Comparison of ENCODE assay signal across 11 cellular contexts in genomic region chr3:153051427-153052095, GRCh38.
DNase-seq lines count a peak whose midpoint lies in the region; ATAC-seq, FAIRE-seq and TF ChIP-seq lines count a peak whose summit lies in the region.
"Had no signal": no experiment of that assay in that cellular context is flagged by ENCODE, and none has a peak within 500 bp of the region (broad histone marks: within the 10 kb centered on the region; RNA-seq: fewer than 3 reads in every experiment).

No MANE protein-coding gene starts in this region.

- no peaks in the 10 kb centered on the region for H3K36me3 ChIP-seq in KMS-11 (ENCODE audit: insufficient read depth)
- H3K36me3 ChIP-seq in K562 (ENCODE audit: control insufficient read depth, insufficient read depth, low read length) = no peaks in the 10 kb centered on the region; the same call in 2 of the 3 replicates
- no peaks in the 10 kb centered on the region for H3K36me3 ChIP-seq in HepG2 (replicated peaks in 1 of 2; ENCODE audit: control insufficient read depth in 1 of 2, insufficient read depth in 2 of 2, low read length in 2 of 2)
- H3K36me3 ChIP-seq: BLaER1 had no signal

- no peaks in the 10 kb centered on the region for H4K20me1 ChIP-seq in KMS-11 (ENCODE audit: insufficient read depth)
- no peaks in the 10 kb centered on the region for H4K20me1 ChIP-seq in K562 (replicated peaks; ENCODE audit: control insufficient read depth, insufficient read depth, low read length)
- H4K20me1 ChIP-seq in HepG2 (ENCODE audit: insufficient read depth, low read length) = no peaks in the 10 kb centered on the region
- H4K20me1 ChIP-seq: BLaER1 had no signal

- peak overlapping the region; percentile 88 for H2AFZ ChIP-seq in KMS-11 (ENCODE audit: low read depth)
- peak overlapping the region; percentile 91 for H2AFZ ChIP-seq in K562 (ENCODE audit: low read depth, low read length)
- H2AFZ ChIP-seq in HepG2 (ENCODE audit: low read length) = no peak overlapping the region

- H3K4me1 ChIP-seq in A549 (peaks cover 21% of the 10 kb centered on the region), KMS-11 (ENCODE audit: low read depth, poor library complexity, severe bottlenecking) (peaks cover 56% of the 10 kb centered on the region), K562 (replicated peaks in 1 of 2; ENCODE audit: control insufficient read depth in 2 of 2, insufficient read depth in 2 of 2, low read length in 2 of 2) (peaks cover 10 to 26% of the 10 kb centered on the region in 2 experiments; a peak in 4 of 5 replicates), HepG2 (ENCODE audit: insufficient read depth, low read length) (no peaks in the 10 kb centered on the region)
- H3K4me1 ChIP-seq: BLaER1 had no signal

- TF ChIP-seq CTCF in A549 (IDR thresholded peaks at IDR 0.05) (no peak), KMS-11 (conservative IDR thresholded peaks at IDR 0.05; ENCODE audit: low read depth, low read length) (no peak), K562 (IDR thresholded peaks at IDR 0.05 in 2 of 3, conservative IDR thresholded peaks at IDR 0.05 in 1 of 3; ENCODE audit: insufficient read depth in 2 of 3, low read depth in 1 of 3, low read length in 3 of 3) (no peak), HepG2 (CRISPR knock-in tag; IDR thresholded peaks at IDR 0.05) (no peak)

- no peak for TF ChIP-seq RAD21 in A549 (conservative IDR thresholded peaks at IDR 0.05 in 1 of 2, IDR thresholded peaks at IDR 0.05 in 1 of 2)
- TF ChIP-seq RAD21 in K562 (CRISPR knock-in tag; conservative IDR thresholded peaks at IDR 0.05 in 1 of 2, IDR thresholded peaks at IDR 0.05 in 1 of 2) = 0 out of 4 replicates have a peak, but pooled peaks of 1 of the 2 experiments have one; percentile 1
- no peak for TF ChIP-seq RAD21 in HepG2 (CRISPR knock-in tag; IDR thresholded peaks at IDR 0.05)

- no peaks in the 10 kb centered on the region for H3K9me3 ChIP-seq in A549
- H3K9me3 ChIP-seq in K562 (replicated peaks; ENCODE audit: control insufficient read depth, insufficient read depth, low read depth, low read length) = peaks cover 3% of the 10 kb centered on the region; the same call in 1 of the 2 replicates
- no peaks in the 10 kb centered on the region for H3K9me3 ChIP-seq in HepG2 (ENCODE audit: low read length)
- H3K9me3 ChIP-seq: BLaER1 had no signal

- peak; percentile 63 for FAIRE-seq in A549 (lab: Jason Lieb, UNC)
- peak; percentile 92 for FAIRE-seq in K562 (lab: Jason Lieb, UNC)
- no peak for FAIRE-seq in HepG2 (lab: Jason Lieb, UNC)
- no peak for FAIRE-seq in GM12891 (lab: Jason Lieb, UNC)

- ATAC-seq in A549 (peak; percentile 96 to 98), K562 (peak; percentile 86), HepG2 (peak; percentile 26; the same call in 1 of the 3 replicates), HG02852 (IDR thresholded peaks at IDR 0.05; ENCODE audit: unreplicated experiment) (no peak)

- CTCF ChIA-PET in A549 (lab: Yijun Ruan, JAX) = interaction anchor here (0.8 to 2.8 kb wide), 4 partner anchors 9 to 240 kb away, joined by 3 to 12 read pairs (median 6); no protein-coding TSS in a partner anchor
- CTCF ChIA-PET in K562 (lab: Yijun Ruan, JAX; ENCODE audit: low intra/inter-chr PET ratio) = no interaction called here
- CTCF ChIA-PET in HepG2 (lab: Yijun Ruan, JAX; ENCODE audit: low intra/inter-chr PET ratio, low total read pairs) = no interaction called here

- TF ChIP-seq POLR2A in A549 (IDR thresholded peaks at IDR 0.05; ENCODE audit: low read length) (no peak), K562 (conservative IDR thresholded peaks at IDR 0.05) (no peak; the same call in 1 of the 2 replicates), HepG2 (IDR thresholded peaks at IDR 0.05; ENCODE audit: insufficient read depth in 1 of 2, low read depth in 2 of 2, low read length in 2 of 2) (no peak), GM12891 (IDR thresholded peaks at IDR 0.05; ENCODE audit: low read depth, low read length) (no peak)

- no peaks in the 10 kb centered on the region for H3K9me1 ChIP-seq in K562 (ENCODE audit: control insufficient read depth, insufficient read depth, low read length)

- H3K4me2 ChIP-seq in A549 = peak overlapping the region; percentile 61
- peak overlapping the region; percentile 89 for H3K4me2 ChIP-seq in KMS-11
- peak overlapping the region; percentile 71 for H3K4me2 ChIP-seq in K562 (ENCODE audit: insufficient read depth, low read length)
- no peak overlapping the region for H3K4me2 ChIP-seq in HepG2 (ENCODE audit: low read depth, low read length)
- H3K4me2 ChIP-seq: BLaER1 had no signal

- TF ChIP-seq EP300 in A549 (IDR thresholded peaks at IDR 0.05) (no peak), K562 (IDR thresholded peaks at IDR 0.05; ENCODE audit: low read length) (peak; percentile 74; the same call in 1 of the 2 replicates), HepG2 (IDR thresholded peaks at IDR 0.05; ENCODE audit: low read depth in 2 of 2, low read length in 2 of 2) (no peak), HepG2 (CRISPR knock-in tag; IDR thresholded peaks at IDR 0.05; ENCODE audit: borderline replicate concordance) (no peak)

- WGBS in A549 (ENCODE audit: missing lambda C conversion rate) = 34% methylated on average over 6 of the region's 6 CpGs
- WGBS in K562 (ENCODE audit: insufficient coverage, low coverage, missing lambda C conversion rate) = 2% methylated on average over 6 of the region's 6 CpGs
- 39% methylated on average over 6 of the region's 6 CpGs for WGBS in HepG2 (ENCODE audit: low lambda C conversion rate)

- intact Hi-C loops in K562 (cut with micrococcal nuclease) = loop anchor here (2.0 kb wide), 1 partner anchor 29 kb away; no protein-coding TSS in a partner anchor
- intact Hi-C loops in HepG2 (cut with micrococcal nuclease; ENCODE audit: unreplicated experiment) = no loop called here

- in situ Hi-C loops in K562 (cut with MboI) (no loop called here), HepG2 (cut with HindIII; ENCODE audit: extremely low pct_ligation_motif_present, low pct_unique_long_range_greater_than_20kb) (no loop called here)

- H3K4me3 ChIP-seq in A549 (no peak overlapping the region), KMS-11 (IDR thresholded peaks at IDR 0.05; ENCODE audit: insufficient read depth, low read depth, low read length) (no peak overlapping the region), K562 (peak overlapping the region; percentile 9; the same call in 1 of the 2 replicates), HepG2 (replicated peaks in 1 of 3; ENCODE audit: insufficient read depth in 1 of 3, low read depth in 2 of 3, low read length in 3 of 3) (no peak overlapping the region)
- H3K4me3 ChIP-seq: BLaER1, dorsolateral prefrontal cortex had no signal

- POLR2A ChIA-PET in A549 (lab: Yijun Ruan, JAX) = interaction anchor here (2.3 kb wide), 1 partner anchor 109 kb away, joined by 43 read pairs; no protein-coding TSS in a partner anchor
- POLR2A ChIA-PET in K562 (lab: Yijun Ruan, JAX) = interaction anchor here (0.6 to 4.7 kb wide), 5 partner anchors 10 to 1185 kb away, joined by 3 to 20 read pairs (median 3); no protein-coding TSS in a partner anchor
- POLR2A ChIA-PET in HepG2 (lab: Yijun Ruan, JAX) = no interaction called here

- H3K9ac ChIP-seq in KMS-11 (peak overlapping the region; percentile 35; the same call in 1 of the 2 replicates), K562 (ENCODE audit: insufficient read depth in 1 of 2, low read depth in 2 of 2, low read length in 2 of 2) (peak overlapping the region in 1 of 2 experiments; percentile 64; a peak in 3 of 4 replicates), HepG2 (ENCODE audit: insufficient read depth, low read depth, low read length) (no peak overlapping the region)
- H3K9ac ChIP-seq: BLaER1 had no signal

- H3K27ac ChIP-seq in A549 (peak overlapping the region; percentile 77 to 89), KMS-11 (peak overlapping the region; percentile 82), K562 (ENCODE audit: extremely low read depth, low read depth, low read length) (peak overlapping the region; percentile 93), HepG2 (ENCODE audit: extremely low read length, insufficient read depth, low read length) (no peak overlapping the region)
- H3K27ac ChIP-seq: BLaER1, dorsolateral prefrontal cortex had no signal

- H3K27me3 ChIP-seq in KMS-11 (ENCODE audit: insufficient read depth, low read depth) (no peaks in the 10 kb centered on the region), K562 (ENCODE audit: control insufficient read depth in 2 of 2, insufficient read depth in 2 of 2, low read length in 2 of 2) (no peaks in the 10 kb centered on the region), HepG2 (ENCODE audit: control insufficient read depth in 1 of 2, insufficient read depth in 2 of 2, low read length in 2 of 2) (no peaks in the 10 kb centered on the region)
- H3K27me3 ChIP-seq: BLaER1, dorsolateral prefrontal cortex had no signal

- DNase-seq in A549 (ENCODE audit: low read depth in 1 of 2, low spot score in 1 of 2) (peak; percentile 81 to 88), K562 (ENCODE audit: extremely low read depth in 1 of 4, low spot score in 3 of 4) (peak; percentile 69 to 87 (median 74)), HepG2 (ENCODE audit: low spot score) (peak; percentile 31), GM12891 (ENCODE audit: insufficient read length, low spot score) (no peak), epidermal melanocyte (ENCODE audit: insufficient read length, low spot score) (no peak)
- no peak for DNase-seq in activated CD4-positive, alpha-beta T cell treated with anti-CD3 and anti-CD28 coated beads for 48 hours
- DNase-seq: nephron progenitor cell had no signal

- BruUV-seq in K562 (replicated peaks; lab: Mats Ljungman, UMichigan) (TSS peak; percentile 89), HepG2 (replicated peaks; lab: Mats Ljungman, UMichigan) (no TSS peak)

- H3K79me2 ChIP-seq in KMS-11 (ENCODE audit: insufficient read depth, low read depth) = no peaks in the 10 kb centered on the region
- no peaks in the 10 kb centered on the region for H3K79me2 ChIP-seq in K562 (ENCODE audit: control insufficient read depth, insufficient read depth, low read length)
- no peaks in the 10 kb centered on the region for H3K79me2 ChIP-seq in HepG2 (ENCODE audit: insufficient read depth, low read length)

TF ChIP-seq in A549, 52 proteins besides CTCF, POLR2A, EP300 and RAD21 (continues in another document):
- peak; percentile 67 for TF ChIP-seq MAFK (IDR thresholded peaks at IDR 0.05; ENCODE audit: partially characterized antibody)
- TF ChIP-seq FOSL2 (IDR thresholded peaks at IDR 0.05) = peak; percentile 60
- peak; percentile 89 for TF ChIP-seq FOSL2 (CRISPR knock-in tag; IDR thresholded peaks at IDR 0.05)

TF ChIP-seq in K562, 482 proteins besides CTCF, POLR2A, EP300 and RAD21 (continues in another document):
- TF ChIP-seq SP1 (CRISPR knock-in tag; IDR thresholded peaks at IDR 0.05) (0 out of 2 replicates have a peak, but pooled peaks have one; percentile 18), ZNF507 (tag; conservative IDR thresholded peaks at IDR 0.05) (no peak), ETV1 (tag; conservative IDR thresholded peaks at IDR 0.05; ENCODE audit: low read depth) (peak; percentile 64)

TF ChIP-seq in HepG2, 621 proteins besides CTCF, POLR2A, EP300 and RAD21:
- TF ChIP-seq RXRB (CRISPR knock-in tag; IDR thresholded peaks at IDR 0.05; ENCODE audit: borderline replicate concordance) = no peak
- TF ChIP-seq FOSL2 (CRISPR knock-in tag; IDR thresholded peaks at IDR 0.05) = peak; percentile 34; the same call in 1 of the 2 replicates
TF ChIP-seq in HepG2: peak in this region for 1.

TF ChIP-seq in GM12891, 5 proteins besides CTCF, POLR2A, EP300 and RAD21 (continues in another document):
- TF ChIP-seq TAF1 (IDR thresholded peaks at IDR 0.05; ENCODE audit: low read depth, low read length) = no peak
- TF ChIP-seq PAX5 (IDR thresholded peaks at IDR 0.05; ENCODE audit: insufficient read depth, low read length, severe bottlenecking) = no peak
- no peak for TF ChIP-seq POLR2AphosphoS5 (IDR thresholded peaks at IDR 0.05; ENCODE audit: low read depth, low read length)

Comparison
In these comparisons a context has a peak if more than half of its experiments do, and no peak if none do; other contexts are left out.
1. DNase-seq: peak in A549 (2 of 2), K562 (4 of 4) and HepG2 (single experiment); none in activated CD4-positive, alpha-beta T cell treated with anti-CD3 and anti-CD28 coated beads for 48 hours (single experiment), GM12891 (single experiment) and epidermal melanocyte (single experiment).